Comparison of ENCODE assay signal across 14 cellular contexts in genomic region chr3:33577588-33577987, GRCh38.
"Had no signal": no experiment of that assay in that cellular context is flagged by ENCODE, and none has a peak within 500 bp of the region (broad histone marks: within the 10 kb centered on the region; RNA-seq: fewer than 3 reads in every experiment).

No MANE protein-coding gene starts in this region.

- H3K4me3 ChIP-seq: coronary artery, left ventricle myocardium inferior, tibial artery, uterus had no signal

- H3K4me1 ChIP-seq: tibial artery, uterus had no signal

- DNase-seq: activated CD4-positive, alpha-beta T cell treated with anti-CD3 and anti-CD28 coated beads, Interleukin-2, amount 50 U/mL, for 1 hour; activated naive CD4-positive, alpha-beta T cell; activated naive CD8-positive, alpha-beta T cell treated with anti-CD3 and anti-CD28 coated beads, Interleukin-2, amount 10 ng/mL, durations not matched to agents 7 days and 5 days; effector CD4-positive, alpha-beta T cell; kidney; left ventricle myocardium inferior; occipital lobe; stimulated activated CD4-positive, alpha-beta T cell treated with anti-CD3 and anti-CD28 coated beads, Interleukin-2, amount 100 ng/mL, for 48 hours; stimulated activated naive B cell treated with anti-CD40 and anti-IgM and Interleukin-4, amounts not matched to agents 10 μg/mL and 1 μg/mL and 100 μg/mL, for 72 hours; tibial artery; uterus had no signal

- H3K27ac ChIP-seq: coronary artery, left ventricle myocardium inferior, tibial artery, uterus had no signal

- H3K36me3 ChIP-seq: uterus had no signal

- H3K27me3 ChIP-seq: foreskin keratinocyte, tibial artery, uterus had no signal

- ATAC-seq: natural killer cell treated with Interleukin-12 subunit alpha and Interleukin-12 subunit beta and Interleukin-15 and Interleukin-18, amount 100 ng/mL, for 72 hours; stimulated activated naive B cell treated with anti-CD40 and anti-IgM and Interleukin-4, amounts not matched to agents 10 μg/mL and 1 μg/mL and 100 μg/mL, for 72 hours had no signal

- H3K9me3 ChIP-seq: left ventricle myocardium inferior, tibial artery, uterus had no signal
